Comparison of ENCODE assay signal across 10 cellular contexts in the genomic region with DNA sequence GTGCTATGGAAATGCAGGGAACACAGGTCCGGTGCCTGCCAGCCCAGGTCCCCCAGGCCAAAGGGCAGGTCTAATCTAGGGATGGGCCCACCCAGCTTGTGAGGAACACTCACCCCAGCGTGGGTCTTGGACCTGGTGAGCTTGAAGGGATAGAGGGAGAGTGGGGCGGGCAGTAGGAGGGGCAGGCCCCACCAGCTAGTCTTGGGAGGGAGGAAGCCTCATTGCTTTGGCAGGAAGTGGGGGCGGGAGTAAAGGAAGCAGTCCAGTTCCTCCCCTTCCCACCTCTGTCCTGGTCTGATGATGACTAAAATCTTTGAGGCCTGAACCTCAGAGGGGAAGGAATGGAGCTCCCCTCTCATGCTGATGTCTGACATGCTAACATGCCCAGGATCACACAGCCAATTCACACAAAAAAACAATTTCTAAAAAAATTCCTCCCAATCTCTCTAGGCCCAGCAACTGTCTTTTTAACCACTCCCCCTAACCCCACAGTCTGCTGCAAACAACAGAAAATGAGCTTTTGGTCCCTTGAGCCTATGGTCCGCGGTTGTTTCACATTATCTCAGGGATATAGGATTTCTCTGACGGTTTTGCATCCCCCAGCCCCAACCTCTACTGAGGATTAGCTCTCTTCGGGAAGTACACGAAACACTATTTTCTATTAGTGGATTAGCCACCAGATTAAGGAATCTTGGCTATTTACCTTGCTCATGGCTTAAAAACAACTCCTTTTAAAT. TPM values are rescaled to one million over a fixed set of nuclear protein-coding genes. Genes with fewer than 3 reads are reported as not detected.
DNase-seq lines count a peak whose midpoint lies in the region; ATAC-seq and TF ChIP-seq lines count a peak whose summit lies in the region.
"Had no signal": no experiment of that assay in that cellular context is flagged by ENCODE, and none has a peak within 500 bp of the region (broad histone marks: within the 10 kb centered on the region; RNA-seq: fewer than 3 reads in every experiment).

No MANE protein-coding gene starts in this region.

- intact Hi-C loops in CD14-positive monocyte (cut with micrococcal nuclease): no loop called here
- intact Hi-C loops in activated T-helper 1 cell treated with anti-CD3 and anti-CD28 coated beads, Interleukin-12 subunit alpha, Interleukin-12 subunit beta, Interleukin-2, Interleukin-4 antibody, amounts not matched to agents 30 ng/mL and 10 ng/mL and 1 ng/mL, durations not matched to agents 14 hours and 24 hours and 36 hours (cut with micrococcal nuclease): no loop called here

- CTCF ChIA-PET in HEK293 (lab: Yijun Ruan, JAX): interaction anchor here (0.5 to 1.4 kb wide), 4 partner anchors 14 to 190 kb away, joined by 3 to 13 read pairs (median 4); no protein-coding TSS in a partner anchor

- H2BK5ac ChIP-seq in mesenchymal stem cell (ENCODE audit: low read depth, low read length, poor library complexity, severe bottlenecking): no peak overlapping the region

- POLR2A ChIA-PET in HEK293 (lab: Yijun Ruan, JAX): no interaction called here

- WGBS in mesenchymal stem cell: 94% methylated on average over 9 of the region's 9 CpGs

- H3K14ac ChIP-seq in mesenchymal stem cell (ENCODE audit: low read length in 2 of 2): no peak overlapping the region

- no peak overlapping the region for H2BK120ac ChIP-seq in mesenchymal stem cell (ENCODE audit: low read depth, low read length)

- H4K8ac ChIP-seq in mesenchymal stem cell (ENCODE audit: low read length): peak overlapping the region; percentile 36

- peak overlapping the region; percentile 78 to 95 (median 91) for H3K27ac Mint-ChIP-seq in CD14-positive monocyte
- H3K27ac Mint-ChIP-seq in activated T-helper 1 cell treated with anti-CD3 and anti-CD28 coated beads, Interleukin-12 subunit alpha, Interleukin-12 subunit beta, Interleukin-2, Interleukin-4 antibody, amounts not matched to agents 30 ng/mL and 10 ng/mL and 1 ng/mL, durations not matched to agents 14 hours and 24 hours and 36 hours: peak overlapping the region; percentile 79

- H3K9me3 Mint-ChIP-seq in CD14-positive monocyte: no peaks in the 10 kb centered on the region
- no peaks in the 10 kb centered on the region for H3K9me3 Mint-ChIP-seq in activated T-helper 1 cell treated with anti-CD3 and anti-CD28 coated beads, Interleukin-12 subunit alpha, Interleukin-12 subunit beta, Interleukin-2, Interleukin-4 antibody, amounts not matched to agents 30 ng/mL and 10 ng/mL and 1 ng/mL, durations not matched to agents 14 hours and 24 hours and 36 hours

- ATAC-seq in HG03135 (IDR thresholded peaks at IDR 0.05; ENCODE audit: unreplicated experiment) (no peak), GM19397 (IDR thresholded peaks at IDR 0.05; ENCODE audit: unreplicated experiment) (no peak)

- peaks cover 48% of the 10 kb centered on the region for H3K4me1 Mint-ChIP-seq in CD14-positive monocyte
- peaks cover 31% of the 10 kb centered on the region for H3K4me1 Mint-ChIP-seq in activated T-helper 1 cell treated with anti-CD3 and anti-CD28 coated beads, Interleukin-12 subunit alpha, Interleukin-12 subunit beta, Interleukin-2, Interleukin-4 antibody, amounts not matched to agents 30 ng/mL and 10 ng/mL and 1 ng/mL, durations not matched to agents 14 hours and 24 hours and 36 hours (ENCODE audit: low read depth)

- no peak overlapping the region for H3K9ac ChIP-seq in mesenchymal stem cell (ENCODE audit: low read length)

- H3K4me3 ChIP-seq in HEK293 (ENCODE audit: low read depth, low read length) (no peak overlapping the region), mesenchymal stem cell (ENCODE audit: insufficient read depth in 1 of 2, low read depth in 1 of 2, low read length in 2 of 2) (no peak overlapping the region)

- no peak overlapping the region for H3K23ac ChIP-seq in mesenchymal stem cell (ENCODE audit: low read length in 2 of 2)

- H2AK5ac ChIP-seq in mesenchymal stem cell (ENCODE audit: low read length, severe bottlenecking): no peak overlapping the region

- no peak overlapping the region for H2AFZ ChIP-seq in mesenchymal stem cell (ENCODE audit: low read depth, low read length)

- H3K18ac ChIP-seq in mesenchymal stem cell (ENCODE audit: low read depth in 1 of 2, low read length in 2 of 2): peak overlapping the region in 1 of 2 experiments; percentile 5

- no peak overlapping the region for H2BK15ac ChIP-seq in mesenchymal stem cell (ENCODE audit: low read depth, poor library complexity, severe bottlenecking)

- peak overlapping the region; percentile 0 for H4K91ac ChIP-seq in mesenchymal stem cell (ENCODE audit: low read length)

- no peaks in the 10 kb centered on the region for H3K27me3 ChIP-seq in mesenchymal stem cell (ENCODE audit: control insufficient read depth in 1 of 2, insufficient read depth in 1 of 2, low read length in 2 of 2)

- no peaks in the 10 kb centered on the region for H3K79me1 ChIP-seq in mesenchymal stem cell (replicated peaks; ENCODE audit: low read length, poor library complexity, severe bottlenecking)

- H3K4ac ChIP-seq in mesenchymal stem cell (ENCODE audit: low read depth in 1 of 2, low read length in 2 of 2): no peak overlapping the region

- H3K27ac ChIP-seq in HEK293 (ENCODE audit: extremely low read depth, low read depth, low read length) (no peak overlapping the region), mesenchymal stem cell (ENCODE audit: low read length, poor library complexity, severe bottlenecking) (no peak overlapping the region)

- H3K4me2 ChIP-seq in mesenchymal stem cell (ENCODE audit: low read length, poor library complexity, severe bottlenecking): no peak overlapping the region

- H3K9me3 ChIP-seq in HEK293 (ENCODE audit: control insufficient read depth, insufficient read depth, low read depth, low read length) (no peaks in the 10 kb centered on the region), mesenchymal stem cell (ENCODE audit: control insufficient read depth, low read length) (no peaks in the 10 kb centered on the region)

- TF ChIP-seq CTCF in CD14-positive monocyte (IDR thresholded peaks at IDR 0.05) (no peak), HEK293 (tag by site-specific recombination; IDR thresholded peaks at IDR 0.05) (no peak)

- no peak for DNase-seq in CD14-positive monocyte (ENCODE audit: low spot score)
- DNase-seq in activated T-helper 1 cell treated with anti-CD3 and anti-CD28 coated beads, Interleukin-12 subunit alpha, Interleukin-12 subunit beta, Interleukin-2, Interleukin-4 antibody, amounts not matched to agents 30 ng/mL and 10 ng/mL and 1 ng/mL, durations not matched to agents 14 hours and 24 hours and 36 hours (ENCODE audit: low spot score): no peak
- DNase-seq in mesenchymal stem cell: no peak
- DNase-seq in NAMALWA (ENCODE audit: low spot score): no peak
- no peak for DNase-seq in OCI-M2 (lab: John Stamatoyannopoulos, UW; ENCODE audit: unreplicated experiment)
- DNase-seq: NCI-H446; stimulated activated CD4-positive, alpha-beta T cell treated with anti-CD3 and anti-CD28 coated beads, Interleukin-12 subunit alpha, Interleukin-12 subunit beta, amount 100 ng/mL, for 4 hours had no signal

- no peaks in the 10 kb centered on the region for H3K27me3 Mint-ChIP-seq in CD14-positive monocyte (ENCODE audit: low read depth in 3 of 3)
- H3K27me3 Mint-ChIP-seq in activated T-helper 1 cell treated with anti-CD3 and anti-CD28 coated beads, Interleukin-12 subunit alpha, Interleukin-12 subunit beta, Interleukin-2, Interleukin-4 antibody, amounts not matched to agents 30 ng/mL and 10 ng/mL and 1 ng/mL, durations not matched to agents 14 hours and 24 hours and 36 hours (ENCODE audit: insufficient read depth): no peaks in the 10 kb centered on the region

- H3K4me3 Mint-ChIP-seq in CD14-positive monocyte: peak overlapping the region in 1 of 2 donors; percentile 66
- no peak overlapping the region for H3K4me3 Mint-ChIP-seq in activated T-helper 1 cell treated with anti-CD3 and anti-CD28 coated beads, Interleukin-12 subunit alpha, Interleukin-12 subunit beta, Interleukin-2, Interleukin-4 antibody, amounts not matched to agents 30 ng/mL and 10 ng/mL and 1 ng/mL, durations not matched to agents 14 hours and 24 hours and 36 hours

- H3K36me3 ChIP-seq in HEK293 (ENCODE audit: control insufficient read depth in 2 of 2, insufficient read depth in 1 of 2, low read length in 2 of 2): peaks cover 0 to 14% of the 10 kb centered on the region in 2 experiments; a peak in 1 of 3 replicates
- H3K36me3 ChIP-seq in mesenchymal stem cell (ENCODE audit: control insufficient read depth in 1 of 2, insufficient read depth in 2 of 2, low read depth in 1 of 2, low read length in 2 of 2): peaks cover 0 to 3% of the 10 kb centered on the region in 2 experiments

- peak overlapping the region in 1 of 2 experiments; percentile 29 for H2BK12ac ChIP-seq in mesenchymal stem cell (ENCODE audit: low read length in 2 of 2)

- H3K4me1 ChIP-seq in HEK293 (ENCODE audit: control insufficient read depth, insufficient read depth, low read length) (no peaks in the 10 kb centered on the region), mesenchymal stem cell (ENCODE audit: control insufficient read depth, insufficient read depth, low read depth, low read length) (peaks cover 45% of the 10 kb centered on the region)

- peaks cover 12 to 24% of the 10 kb centered on the region in 2 donors for H3K36me3 Mint-ChIP-seq in CD14-positive monocyte
- peaks cover 1% of the 10 kb centered on the region for H3K36me3 Mint-ChIP-seq in activated T-helper 1 cell treated with anti-CD3 and anti-CD28 coated beads, Interleukin-12 subunit alpha, Interleukin-12 subunit beta, Interleukin-2, Interleukin-4 antibody, amounts not matched to agents 30 ng/mL and 10 ng/mL and 1 ng/mL, durations not matched to agents 14 hours and 24 hours and 36 hours (ENCODE audit: low read depth)

TF ChIP-seq in HEK293, 187 proteins besides CTCF, POLR2A, EP300 and RAD21 (continues in another document):
- TF ChIP-seq, protein P1, sequence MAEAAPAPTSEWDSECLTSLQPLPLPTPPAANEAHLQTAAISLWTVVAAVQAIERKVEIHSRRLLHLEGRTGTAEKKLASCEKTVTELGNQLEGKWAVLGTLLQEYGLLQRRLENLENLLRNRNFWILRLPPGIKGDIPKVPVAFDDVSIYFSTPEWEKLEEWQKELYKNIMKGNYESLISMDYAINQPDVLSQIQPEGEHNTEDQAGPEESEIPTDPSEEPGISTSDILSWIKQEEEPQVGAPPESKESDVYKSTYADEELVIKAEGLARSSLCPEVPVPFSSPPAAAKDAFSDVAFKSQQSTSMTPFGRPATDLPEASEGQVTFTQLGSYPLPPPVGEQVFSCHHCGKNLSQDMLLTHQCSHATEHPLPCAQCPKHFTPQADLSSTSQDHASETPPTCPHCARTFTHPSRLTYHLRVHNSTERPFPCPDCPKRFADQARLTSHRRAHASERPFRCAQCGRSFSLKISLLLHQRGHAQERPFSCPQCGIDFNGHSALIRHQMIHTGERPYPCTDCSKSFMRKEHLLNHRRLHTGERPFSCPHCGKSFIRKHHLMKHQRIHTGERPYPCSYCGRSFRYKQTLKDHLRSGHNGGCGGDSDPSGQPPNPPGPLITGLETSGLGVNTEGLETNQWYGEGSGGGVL (tag by site-specific recombination; IDR thresholded peaks at IDR 0.05): 0 out of 2 replicates have a peak, but pooled peaks have one; percentile 22

RNA-seq across cellular contexts. Expression of gene DUSP7, which starts 30.7 kb away (rescaled TPM):
- polyA plus RNA-seq in CD14-positive monocyte: 1 to 10 TPM; 2.8 to 3.9 TPM
- 35.4 and 37.4 TPM in 2 replicates for total RNA-seq in activated T-helper 1 cell treated with anti-CD3 and anti-CD28 coated beads, Interleukin-12 subunit alpha, Interleukin-12 subunit beta, Interleukin-2, Interleukin-4 antibody, amounts not matched to agents 30 ng/mL and 10 ng/mL and 1 ng/mL, durations not matched to agents 14 hours and 24 hours and 36 hours
- polyA plus RNA-seq in mesenchymal stem cell (2013, experiment 1 of 2): 30.5 TPM
- 30.2 TPM for polyA plus RNA-seq in mesenchymal stem cell (2013, experiment 2 of 2)
